In the genomic region with DNA sequence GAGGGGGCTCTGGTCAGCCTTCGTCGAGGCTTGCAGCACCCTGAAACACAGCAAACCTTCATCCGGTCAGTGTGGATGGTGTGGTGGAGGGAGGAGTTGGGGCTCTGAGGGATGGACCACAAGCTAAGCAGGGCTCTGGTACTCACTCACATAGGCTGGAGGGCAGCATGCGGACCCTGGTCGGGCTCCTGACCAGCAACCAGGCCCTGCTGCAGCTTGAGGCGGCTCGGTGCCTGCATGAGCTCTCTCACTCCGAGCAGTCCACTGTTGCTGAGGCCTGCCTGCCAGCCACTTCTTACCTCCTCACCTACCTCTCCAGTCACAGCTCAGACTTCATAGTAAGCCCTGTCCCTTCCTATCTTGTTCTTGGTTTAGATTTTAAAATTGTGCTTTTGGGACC, we compare ENCODE assay signal across 1 cellular context.
TF ChIP-seq lines count a peak whose summit lies in the region.

No MANE protein-coding gene starts in this region.

TF ChIP-seq in HepG2, 621 proteins besides CTCF, POLR2A, EP300 and RAD21:
- TF ChIP-seq ELK4 (CRISPR knock-in tag; IDR thresholded peaks at IDR 0.05; ENCODE audit: borderline replicate concordance) (no peak), ZBTB8A (CRISPR knock-in tag; IDR thresholded peaks at IDR 0.05; ENCODE audit: borderline replicate concordance, low read depth) (no peak), SIX4 (CRISPR knock-in tag; IDR thresholded peaks at IDR 0.05) (no peak), ZNF101 (CRISPR knock-in tag; IDR thresholded peaks at IDR 0.05; ENCODE audit: borderline replicate concordance, low read depth) (no peak), ZFP36 (IDR thresholded peaks at IDR 0.05; ENCODE audit: borderline replicate concordance, low read depth, low read length, partially characterized antibody) (no peak), ARID2 (CRISPR knock-in tag; IDR thresholded peaks at IDR 0.05; ENCODE audit: borderline replicate concordance) (0 out of 2 replicates have a peak, but pooled peaks have one; percentile 16), AGO2 (optimal IDR thresholded peaks at IDR 0.05; ENCODE audit: low read depth, low read length) (peak; percentile 34), GZF1 (CRISPR knock-in tag; IDR thresholded peaks at IDR 0.05) (no peak), RBFOX2 (IDR thresholded peaks at IDR 0.05; ENCODE audit: low read depth, low read length) (0 out of 2 replicates have a peak, but pooled peaks have one; percentile 45), ZNF331 (CRISPR knock-in tag; IDR thresholded peaks at IDR 0.05) (no peak), ZNF329 (CRISPR knock-in tag; IDR thresholded peaks at IDR 0.05; ENCODE audit: low read depth) (no peak)
- TF ChIP-seq, protein P1, sequence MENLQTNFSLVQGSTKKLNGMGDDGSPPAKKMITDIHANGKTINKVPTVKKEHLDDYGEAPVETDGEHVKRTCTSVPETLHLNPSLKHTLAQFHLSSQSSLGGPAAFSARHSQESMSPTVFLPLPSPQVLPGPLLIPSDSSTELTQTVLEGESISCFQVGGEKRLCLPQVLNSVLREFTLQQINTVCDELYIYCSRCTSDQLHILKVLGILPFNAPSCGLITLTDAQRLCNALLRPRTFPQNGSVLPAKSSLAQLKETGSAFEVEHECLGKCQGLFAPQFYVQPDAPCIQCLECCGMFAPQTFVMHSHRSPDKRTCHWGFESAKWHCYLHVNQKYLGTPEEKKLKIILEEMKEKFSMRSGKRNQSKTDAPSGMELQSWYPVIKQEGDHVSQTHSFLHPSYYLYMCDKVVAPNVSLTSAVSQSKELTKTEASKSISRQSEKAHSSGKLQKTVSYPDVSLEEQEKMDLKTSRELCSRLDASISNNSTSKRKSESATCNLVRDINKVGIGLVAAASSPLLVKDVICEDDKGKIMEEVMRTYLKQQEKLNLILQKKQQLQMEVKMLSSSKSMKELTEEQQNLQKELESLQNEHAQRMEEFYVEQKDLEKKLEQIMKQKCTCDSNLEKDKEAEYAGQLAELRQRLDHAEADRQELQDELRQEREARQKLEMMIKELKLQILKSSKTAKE (CRISPR knock-in tag; IDR thresholded peaks at IDR 0.05; ENCODE audit: borderline replicate concordance), result no peak
- TF ChIP-seq, protein P2, sequence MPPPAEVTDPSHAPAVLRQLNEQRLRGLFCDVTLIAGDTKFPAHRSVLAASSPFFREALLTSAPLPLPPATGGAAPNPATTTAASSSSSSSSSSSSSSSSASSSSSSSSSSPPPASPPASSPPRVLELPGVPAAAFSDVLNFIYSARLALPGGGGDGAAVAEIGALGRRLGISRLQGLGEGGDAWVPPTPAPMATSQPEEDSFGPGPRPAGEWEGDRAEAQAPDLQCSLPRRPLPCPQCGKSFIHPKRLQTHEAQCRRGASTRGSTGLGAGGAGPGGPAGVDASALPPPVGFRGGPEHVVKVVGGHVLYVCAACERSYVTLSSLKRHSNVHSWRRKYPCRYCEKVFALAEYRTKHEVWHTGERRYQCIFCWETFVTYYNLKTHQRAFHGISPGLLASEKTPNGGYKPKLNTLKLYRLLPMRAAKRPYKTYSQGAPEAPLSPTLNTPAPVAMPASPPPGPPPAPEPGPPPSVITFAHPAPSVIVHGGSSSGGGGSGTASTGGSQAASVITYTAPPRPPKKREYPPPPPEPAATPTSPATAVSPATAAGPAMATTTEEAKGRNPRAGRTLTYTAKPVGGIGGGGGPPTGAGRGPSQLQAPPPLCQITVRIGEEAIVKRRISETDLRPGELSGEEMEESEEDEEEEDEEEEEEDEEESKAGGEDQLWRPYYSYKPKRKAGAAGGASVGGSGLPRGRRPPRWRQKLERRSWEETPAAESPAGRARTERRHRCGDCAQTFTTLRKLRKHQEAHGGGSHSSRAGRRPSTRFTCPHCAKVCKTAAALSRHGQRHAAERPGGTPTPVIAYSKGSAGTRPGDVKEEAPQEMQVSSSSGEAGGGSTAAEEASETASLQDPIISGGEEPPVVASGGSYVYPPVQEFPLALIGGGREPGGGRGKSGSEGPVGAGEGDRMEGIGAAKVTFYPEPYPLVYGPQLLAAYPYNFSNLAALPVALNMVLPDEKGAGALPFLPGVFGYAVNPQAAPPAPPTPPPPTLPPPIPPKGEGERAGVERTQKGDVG (CRISPR knock-in tag; IDR thresholded peaks at IDR 0.05; ENCODE audit: borderline replicate concordance), result no peak
